22 cellular contexts compared by ENCODE assay signal in the genomic region with DNA sequence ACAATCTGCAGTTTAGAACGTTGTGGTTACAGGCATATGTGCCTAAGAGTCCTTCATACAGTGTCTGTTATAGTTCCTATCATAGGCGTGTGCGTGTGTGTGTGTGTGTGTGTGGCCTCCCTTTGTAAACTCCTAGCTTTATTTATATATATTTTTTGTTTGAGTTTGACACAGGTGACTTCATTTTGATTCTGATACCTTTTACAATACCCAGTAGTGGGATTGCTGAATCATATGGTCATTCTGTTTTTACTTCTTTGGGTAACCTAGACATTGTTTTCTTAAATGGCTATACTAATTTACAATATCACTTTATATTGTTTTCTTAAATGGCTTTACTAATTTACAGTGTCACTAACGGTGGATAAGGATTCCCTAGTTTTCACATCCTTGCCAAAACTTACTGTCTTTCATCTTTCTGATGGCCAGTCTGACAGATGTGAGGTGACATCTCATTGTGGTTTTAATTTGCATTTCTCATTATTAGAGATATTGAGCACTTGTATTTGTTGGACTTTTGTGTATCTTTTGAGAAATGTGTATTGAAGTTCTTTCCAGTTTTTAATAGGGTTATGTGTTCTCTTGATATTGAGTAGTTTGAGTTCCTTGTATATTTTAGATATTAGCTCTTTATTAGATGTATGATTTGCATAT.
A peak's percentile ranks its signal among the peaks of the same experiment; 100 is the strongest.
DNase-seq lines count a peak whose midpoint lies in the region; ATAC-seq, FAIRE-seq and TF ChIP-seq lines count a peak whose summit lies in the region.
"Had no signal": no experiment of that assay in that cellular context is flagged by ENCODE, and none has a peak within 500 bp of the region (broad histone marks: within the 10 kb centered on the region; RNA-seq: fewer than 3 reads in every experiment).

No MANE protein-coding gene starts in this region.

- in situ Hi-C loops in GM12878 (cut with MboI), result no loop called here

- ATAC-seq in GM19025 (IDR thresholded peaks at IDR 0.05; ENCODE audit: low read depth, unreplicated experiment) (peak; percentile 66), GM21717 (IDR thresholded peaks at IDR 0.05; ENCODE audit: unreplicated experiment) (peak; percentile 89), HG03060 (IDR thresholded peaks at IDR 0.05; ENCODE audit: low read depth, unreplicated experiment) (peak; percentile 80), GM12878 (peak; percentile 81)
- no peak for ATAC-seq in stimulated activated effector memory CD8-positive, alpha-beta T cell treated with anti-CD3 and anti-CD28 coated beads, Interleukin-12 subunit alpha, Interleukin-12 subunit beta, amount 100 ng/mL, for 72 hours
- ATAC-seq: heart right ventricle, pancreas had no signal

- no peaks in the 10 kb centered on the region for H4K20me1 ChIP-seq in GM12878 (ENCODE audit: control insufficient read depth, insufficient read depth)
- H4K20me1 ChIP-seq: BLaER1 had no signal

- no peaks in the 10 kb centered on the region for H3K9me3 Mint-ChIP-seq in stimulated activated effector memory CD8-positive, alpha-beta T cell treated with anti-CD3 and anti-CD28 coated beads, Interleukin-12 subunit alpha, Interleukin-12 subunit beta, amount 100 ng/mL, for 72 hours
- H3K9me3 Mint-ChIP-seq: activated CD4-positive, alpha-beta T cell treated with anti-CD3 and anti-CD28 coated beads, Interleukin-2, amount 10 ng/mL, durations not matched to agents 7 days and 5 days; activated T-helper 1 cell treated with anti-CD3 and anti-CD28 coated beads, Interleukin-12 subunit alpha, Interleukin-12 subunit beta, Interleukin-2, Interleukin-4 antibody, amounts not matched to agents 30 ng/mL and 10 ng/mL and 1 ng/mL, durations not matched to agents 14 hours and 24 hours and 36 hours; T-helper 1 cell treated with Interleukin-12 subunit alpha and Interleukin-12 subunit beta and Interleukin-4 antibody, amounts not matched to agents 30 μg/mL and 1 μg/mL, for 36 hours had no signal

- H3K27me3 ChIP-seq in GM12878 (replicated peaks in 1 of 2; ENCODE audit: control insufficient read depth in 2 of 2, insufficient read depth in 2 of 2, low read length in 1 of 2), result no peaks in the 10 kb centered on the region
- H3K27me3 ChIP-seq in esophagus muscularis mucosa, result no peaks in the 10 kb centered on the region
- H3K27me3 ChIP-seq: BLaER1, colonic mucosa, heart right ventricle, pancreas had no signal

- no peak overlapping the region for H3K4me3 Mint-ChIP-seq in stimulated activated effector memory CD8-positive, alpha-beta T cell treated with anti-CD3 and anti-CD28 coated beads, Interleukin-12 subunit alpha, Interleukin-12 subunit beta, amount 100 ng/mL, for 72 hours
- H3K4me3 Mint-ChIP-seq: activated CD4-positive, alpha-beta T cell treated with anti-CD3 and anti-CD28 coated beads, Interleukin-2, amount 10 ng/mL, durations not matched to agents 7 days and 5 days; activated T-helper 1 cell treated with anti-CD3 and anti-CD28 coated beads, Interleukin-12 subunit alpha, Interleukin-12 subunit beta, Interleukin-2, Interleukin-4 antibody, amounts not matched to agents 30 ng/mL and 10 ng/mL and 1 ng/mL, durations not matched to agents 14 hours and 24 hours and 36 hours; T-helper 1 cell treated with Interleukin-12 subunit alpha and Interleukin-12 subunit beta and Interleukin-4 antibody, amounts not matched to agents 30 μg/mL and 1 μg/mL, for 36 hours had no signal

- CTCF ChIA-PET in GM12878 (lab: Yijun Ruan, JAX), result no interaction called here

- DNase-seq in GM12878 (ENCODE audit: low read depth, low spot score) (no peak), esophagus muscularis mucosa (ENCODE audit: extremely low spot score) (no peak), SKM-1 (lab: John Stamatoyannopoulos, UW; ENCODE audit: unreplicated experiment) (no peak), mesenteric fat pad (ENCODE audit: low spot score) (no peak)
- no peak for DNase-seq in stimulated activated effector memory CD8-positive, alpha-beta T cell treated with anti-CD3 and anti-CD28 coated beads, Interleukin-12 subunit alpha, Interleukin-12 subunit beta, amount 100 ng/mL, for 72 hours (ENCODE audit: low spot score in 2 of 2)
- DNase-seq: activated CD4-positive, alpha-beta T cell treated with anti-CD3 and anti-CD28 coated beads, Interleukin-2, amount 10 ng/mL, durations not matched to agents 7 days and 5 days; amygdala; colonic mucosa; DMS79 treated with DMSO at 0.1 percent for 48 hours; heart right ventricle; kidney glomerular epithelial cell; NCI-H1930; NCI-H748 treated with DMSO at 0.1 percent for 48 hours; pancreas; stimulated activated CD4-positive, alpha-beta T cell treated with anti-CD3 and anti-CD28 coated beads, Interleukin-12 subunit alpha, Interleukin-12 subunit beta, amount 100 ng/mL, for 4 hours had no signal

- no TSS peak for BruUV-seq in GM12878 (replicated peaks; lab: Mats Ljungman, UMichigan)

- FAIRE-seq in GM12878 (lab: Jason Lieb, UNC), result peak; percentile 52
- FAIRE-seq: H1, pancreas had no signal

- H3K79me2 ChIP-seq in GM12878 (ENCODE audit: control insufficient read depth, insufficient read depth, low read length), result no peaks in the 10 kb centered on the region

- no peaks in the 10 kb centered on the region for H3K9me3 ChIP-seq in GM12878 (replicated peaks; ENCODE audit: control insufficient read depth, insufficient read depth, low read length)
- H3K9me3 ChIP-seq in esophagus muscularis mucosa, result no peaks in the 10 kb centered on the region
- H3K9me3 ChIP-seq: BLaER1, colonic mucosa, heart right ventricle, pancreas had no signal

- H3K4me1 ChIP-seq in GM12878 (ENCODE audit: control insufficient read depth, insufficient read depth, low read length) (no peaks in the 10 kb centered on the region; the same call in 1 of the 2 replicates), esophagus muscularis mucosa (no peaks in the 10 kb centered on the region)
- H3K4me1 ChIP-seq: BLaER1, colonic mucosa, pancreas had no signal

- intact Hi-C loops in GM12878 (cut with micrococcal nuclease; ENCODE audit: unreplicated experiment) (no loop called here), esophagus muscularis mucosa (cut with DNase I) (no loop called here)

- TF ChIP-seq POLR2A in GM12878 (IDR thresholded peaks at IDR 0.05; ENCODE audit: low read depth, low read length) (no peak), esophagus muscularis mucosa (IDR thresholded peaks at IDR 0.05; ENCODE audit: low read depth) (no peak)

- H3K36me3 Mint-ChIP-seq in stimulated activated effector memory CD8-positive, alpha-beta T cell treated with anti-CD3 and anti-CD28 coated beads, Interleukin-12 subunit alpha, Interleukin-12 subunit beta, amount 100 ng/mL, for 72 hours, result no peaks in the 10 kb centered on the region

- TF ChIP-seq RAD21 in GM12878 (IDR thresholded peaks at IDR 0.05; ENCODE audit: insufficient read depth, low read depth, low read length), result no peak

- no peaks in the 10 kb centered on the region for H3K4me1 Mint-ChIP-seq in stimulated activated effector memory CD8-positive, alpha-beta T cell treated with anti-CD3 and anti-CD28 coated beads, Interleukin-12 subunit alpha, Interleukin-12 subunit beta, amount 100 ng/mL, for 72 hours
- H3K4me1 Mint-ChIP-seq: activated CD4-positive, alpha-beta T cell treated with anti-CD3 and anti-CD28 coated beads, Interleukin-2, amount 10 ng/mL, durations not matched to agents 7 days and 5 days had no signal

- no peak overlapping the region for H3K4me2 ChIP-seq in GM12878 (ENCODE audit: control insufficient read depth, insufficient read depth)
- H3K4me2 ChIP-seq: BLaER1 had no signal

- H3K4me3 ChIP-seq in GM12878 (no peak overlapping the region), esophagus muscularis mucosa (no peak overlapping the region)
- H3K4me3 ChIP-seq: BLaER1, colonic mucosa, heart right ventricle, pancreas had no signal

- POLR2A ChIA-PET in GM12878 (lab: Charles Lee), result interaction anchor here (0.7 kb wide), 1 partner anchor 159 kb away, joined by 5 read pairs; no protein-coding TSS in a partner anchor

- RAD21 ChIA-PET in GM12878 (lab: Charles Lee; ENCODE audit: unreplicated experiment), result no interaction called here

- SMC1A ChIA-PET in GM12878 (lab: Charles Lee; ENCODE audit: uncharacterized antibody, unreplicated experiment), result interaction anchor here (1.2 kb wide), 1 partner anchor 29 kb away, joined by 3 read pairs; no protein-coding TSS in a partner anchor

- H3K27ac Mint-ChIP-seq in stimulated activated effector memory CD8-positive, alpha-beta T cell treated with anti-CD3 and anti-CD28 coated beads, Interleukin-12 subunit alpha, Interleukin-12 subunit beta, amount 100 ng/mL, for 72 hours, result no peak overlapping the region
- H3K27ac Mint-ChIP-seq: activated CD4-positive, alpha-beta T cell treated with anti-CD3 and anti-CD28 coated beads, Interleukin-2, amount 10 ng/mL, durations not matched to agents 7 days and 5 days; activated T-helper 1 cell treated with anti-CD3 and anti-CD28 coated beads, Interleukin-12 subunit alpha, Interleukin-12 subunit beta, Interleukin-2, Interleukin-4 antibody, amounts not matched to agents 30 ng/mL and 10 ng/mL and 1 ng/mL, durations not matched to agents 14 hours and 24 hours and 36 hours; T-helper 1 cell treated with Interleukin-12 subunit alpha and Interleukin-12 subunit beta and Interleukin-4 antibody, amounts not matched to agents 30 μg/mL and 1 μg/mL, for 36 hours had no signal

- H3K27ac ChIP-seq in GM12878 (ENCODE audit: control insufficient read depth, insufficient read depth), result no peak overlapping the region
- no peak overlapping the region for H3K27ac ChIP-seq in esophagus muscularis mucosa (replicated peaks in 1 of 4)
- H3K27ac ChIP-seq: BLaER1, colonic mucosa, heart right ventricle, pancreas had no signal

- 51% methylated on average over 4 of the region's 4 CpGs for WGBS in GM12878 (ENCODE audit: insufficient coverage, insufficient replicate concordance, low lambda C conversion rate, missing lambda C conversion rate)
- WGBS in esophagus muscularis mucosa, result 70% methylated on average over 4 of the region's 4 CpGs

- H2AFZ ChIP-seq in GM12878 (ENCODE audit: control insufficient read depth, low read depth, low read length), result no peak overlapping the region

- no peak overlapping the region for H3K9ac ChIP-seq in GM12878 (ENCODE audit: control insufficient read depth, insufficient read depth, low read length)
- H3K9ac ChIP-seq: BLaER1 had no signal

- TF ChIP-seq EP300 in GM12878 (IDR thresholded peaks at IDR 0.05; ENCODE audit: borderline replicate concordance in 1 of 2, control insufficient read depth in 1 of 2, low read depth in 2 of 2, low read length in 2 of 2) (no peak), esophagus muscularis mucosa (IDR thresholded peaks at IDR 0.05) (no peak)

- TF ChIP-seq CTCF in GM12878 (IDR thresholded peaks at IDR 0.05 in 2 of 3, conservative IDR thresholded peaks at IDR 0.05 in 1 of 3; ENCODE audit: control insufficient read depth in 2 of 3, extremely low read depth in 1 of 3, insufficient read depth in 1 of 3, low read depth in 3 of 3, low read length in 3 of 3) (no peak), esophagus muscularis mucosa (IDR thresholded peaks at IDR 0.05) (no peak)

- H3K36me3 ChIP-seq in GM12878 (ENCODE audit: control insufficient read depth in 2 of 2, insufficient read depth in 2 of 2, low read length in 1 of 2), result no peaks in the 10 kb centered on the region
- no peaks in the 10 kb centered on the region for H3K36me3 ChIP-seq in esophagus muscularis mucosa
- H3K36me3 ChIP-seq: BLaER1, colonic mucosa, heart right ventricle, pancreas had no signal

TF ChIP-seq in GM12878, 131 proteins besides CTCF, POLR2A, EP300 and RAD21 (continues in another document):
- TF ChIP-seq NRF1 (conservative IDR thresholded peaks at IDR 0.05; ENCODE audit: low read depth, low read length), result no peak
- no peak for TF ChIP-seq EED (IDR thresholded peaks at IDR 0.05; ENCODE audit: low read depth)
- TF ChIP-seq CBFB (IDR thresholded peaks at IDR 0.05; ENCODE audit: low read depth), result no peak
